35 cellular contexts compared by ENCODE assay signal in genomic region chr2:126389446-126389845, GRCh38.
"Had no signal": no experiment of that assay in that cellular context is flagged by ENCODE, and none has a peak within 500 bp of the region (broad histone marks: within the 10 kb centered on the region; RNA-seq: fewer than 3 reads in every experiment).

No MANE protein-coding gene starts in this region.

- H3K4me3 ChIP-seq: ascending aorta, cardiac muscle cell had no signal

- H3K4me3 Mint-ChIP-seq: activated B cell treated with CpG ODN at 0.5 μM for 24 hours; activated CD4-positive, alpha-beta memory T cell treated with anti-CD3 and anti-CD28 coated beads for 36 hours; activated CD4-positive, alpha-beta T cell treated with anti-CD3 and anti-CD28 coated beads, Interleukin-2, amount 10 ng/mL, durations not matched to agents 24 days and 14 days; activated naive CD8-positive, alpha-beta T cell; activated naive CD8-positive, alpha-beta T cell treated with anti-CD3 and anti-CD28 coated beads, Interleukin-2, amount 10 ng/mL, durations not matched to agents 7 days and 5 days; activated naive CD8-positive, alpha-beta T cell treated with anti-CD3 and anti-CD28 coated beads, Interleukin-2, amount 50 U/mL, for 24 hours; activated T-cell treated with anti-CD3 and anti-CD28 coated beads, Interleukin-2, amount 50 U/mL, for 24 hours; activated T-cell treated with anti-CD3 and anti-CD28 coated beads, Interleukin-2, amount 50 U/mL, for 72 hours; activated T-helper 1 cell treated with anti-CD3 and anti-CD28 coated beads, Interleukin-12 subunit alpha, Interleukin-12 subunit beta, Interleukin-2, Interleukin-4 antibody, amounts not matched to agents 30 ng/mL and 10 ng/mL and 1 ng/mL, durations not matched to agents 14 hours and 24 hours and 36 hours; brain; central memory CD8-positive, alpha-beta T cell; T-helper 1 cell treated with Interleukin-12 subunit alpha and Interleukin-12 subunit beta and Interleukin-4 antibody, amounts not matched to agents 30 μg/mL and 1 μg/mL, for 36 hours; T-helper 2 cell treated with Interferon-gamma antibody and Interleukin-4, amounts not matched to agents 5 μg/mL and 100 μg/mL, for 36 hours had no signal

- ATAC-seq: activated naive CD8-positive, alpha-beta T cell treated with anti-CD3 and anti-CD28 coated beads, Interleukin-2, amount 50 U/mL, for 24 hours; activated T-cell treated with anti-CD3 and anti-CD28 coated beads, Interleukin-2, amount 50 U/mL, for 72 hours had no signal

- H3K27me3 Mint-ChIP-seq: activated B cell treated with CpG ODN at 0.5 μM for 24 hours; activated CD4-positive, alpha-beta memory T cell treated with anti-CD3 and anti-CD28 coated beads for 36 hours; activated CD4-positive, alpha-beta T cell treated with anti-CD3 and anti-CD28 coated beads, Interleukin-2, amount 10 ng/mL, durations not matched to agents 24 days and 14 days; activated naive CD8-positive, alpha-beta T cell treated with anti-CD3 and anti-CD28 coated beads, Interleukin-2, amount 50 U/mL, for 24 hours; central memory CD8-positive, alpha-beta T cell had no signal

- H3K4me1 ChIP-seq: ascending aorta had no signal

- H3K27me3 ChIP-seq: ascending aorta, cardiac muscle cell had no signal

- H3K4me1 Mint-ChIP-seq: activated B cell treated with CpG ODN at 0.5 μM for 24 hours; activated CD4-positive, alpha-beta T cell treated with anti-CD3 and anti-CD28 coated beads, Interleukin-2, amount 10 ng/mL, durations not matched to agents 24 days and 14 days; activated naive CD8-positive, alpha-beta T cell treated with anti-CD3 and anti-CD28 coated beads, Interleukin-2, amount 10 ng/mL, durations not matched to agents 7 days and 5 days; brain; central memory CD8-positive, alpha-beta T cell had no signal

- H3K36me3 Mint-ChIP-seq: activated CD4-positive, alpha-beta memory T cell treated with anti-CD3 and anti-CD28 coated beads for 36 hours; activated naive CD8-positive, alpha-beta T cell treated with anti-CD3 and anti-CD28 coated beads, Interleukin-2, amount 10 ng/mL, durations not matched to agents 7 days and 5 days; brain had no signal

- H3K27ac Mint-ChIP-seq: activated B cell treated with CpG ODN at 0.5 μM for 24 hours; activated CD4-positive, alpha-beta memory T cell treated with anti-CD3 and anti-CD28 coated beads for 36 hours; activated CD4-positive, alpha-beta T cell treated with anti-CD3 and anti-CD28 coated beads, Interleukin-2, amount 10 ng/mL, durations not matched to agents 24 days and 14 days; activated naive CD8-positive, alpha-beta T cell; activated naive CD8-positive, alpha-beta T cell treated with anti-CD3 and anti-CD28 coated beads, Interleukin-2, amount 10 ng/mL, durations not matched to agents 7 days and 5 days; activated naive CD8-positive, alpha-beta T cell treated with anti-CD3 and anti-CD28 coated beads, Interleukin-2, amount 50 U/mL, for 24 hours; activated T-cell treated with anti-CD3 and anti-CD28 coated beads, Interleukin-2, amount 50 U/mL, for 24 hours; activated T-cell treated with anti-CD3 and anti-CD28 coated beads, Interleukin-2, amount 50 U/mL, for 72 hours; activated T-helper 1 cell treated with anti-CD3 and anti-CD28 coated beads, Interleukin-12 subunit alpha, Interleukin-12 subunit beta, Interleukin-2, Interleukin-4 antibody, amounts not matched to agents 30 ng/mL and 10 ng/mL and 1 ng/mL, durations not matched to agents 14 hours and 24 hours and 36 hours; activated T-helper 2 cell treated with anti-CD3 and anti-CD28 coated beads, Interferon-gamma antibody, Interleukin-2, Interleukin-4, amounts not matched to agents 10 μg/mL and 5 μg/mL and 100 μg/mL, durations not matched to agents 14 hours and 24 hours and 36 hours; brain; T-helper 1 cell treated with Interleukin-12 subunit alpha and Interleukin-12 subunit beta and Interleukin-4 antibody, amounts not matched to agents 30 μg/mL and 1 μg/mL, for 36 hours; T-helper 2 cell treated with Interferon-gamma antibody and Interleukin-4, amounts not matched to agents 5 μg/mL and 100 μg/mL, for 36 hours had no signal

- DNase-seq: activated B cell treated with CpG ODN at 0.5 μM for 24 hours; activated CD4-positive, alpha-beta memory T cell treated with anti-CD3 and anti-CD28 coated beads for 36 hours; activated CD4-positive, alpha-beta T cell treated with anti-CD3 and anti-CD28 coated beads for 4 hours; activated CD4-positive, alpha-beta T cell treated with anti-CD3 and anti-CD28 coated beads, Interleukin-2, amount 10 ng/mL, durations not matched to agents 24 days and 14 days; activated CD4-positive, alpha-beta T cell treated with anti-CD3 and anti-CD28 coated beads, Interleukin-2, amount 50 U/mL, for 1 hour; activated CD4-positive, alpha-beta T cell treated with anti-CD3 and anti-CD28 coated beads, Interleukin-2, amount 50 U/mL, for 4 hours; activated CD4-positive, CD25-positive, alpha-beta regulatory T cell treated with anti-CD3 and anti-CD28 coated beads, Interleukin-2, amount 50 U/mL, for 72 hours; activated CD8-positive, alpha-beta memory T cell treated with anti-CD3 and anti-CD28 coated beads, Interleukin-2, amount 50 U/mL, for 4 hours; activated effector memory CD4-positive, alpha-beta T cell treated with Interleukin-2 at 50 U/mL for 16 hours; activated gamma-delta T cell; activated naive CD4-positive, alpha-beta T cell treated with anti-CD3 and anti-CD28 coated beads, Interleukin-2, amount 50 U/mL, for 16 hours; activated naive CD4-positive, alpha-beta T cell treated with Interleukin-2 at 50 U/mL for 16 hours; activated naive CD8-positive, alpha-beta T cell treated with anti-CD3 and anti-CD28 coated beads, Interleukin-2, amount 10 ng/mL, durations not matched to agents 7 days and 5 days; activated naive CD8-positive, alpha-beta T cell treated with anti-CD3 and anti-CD28 coated beads, Interleukin-2, amount 50 U/mL, for 24 hours; activated T-cell treated with anti-CD3 and anti-CD28 coated beads for 4 hours; activated T-cell treated with anti-CD3 and anti-CD28 coated beads, Interleukin-2, amount 50 U/mL, for 24 hours; activated T-cell treated with anti-CD3 and anti-CD28 coated beads, Interleukin-2, amount 50 U/mL, for 72 hours; amygdala; anterior cingulate cortex; caudate nucleus; cerebellar nuclear complex; SW 1271; T-helper 1 cell; T-helper 2 cell; T-helper 9 cell had no signal

- H3K36me3 ChIP-seq: ascending aorta, cardiac muscle cell had no signal

- H3K27ac ChIP-seq: ascending aorta, cardiac muscle cell, VCaP had no signal
